In the genomic region with DNA sequence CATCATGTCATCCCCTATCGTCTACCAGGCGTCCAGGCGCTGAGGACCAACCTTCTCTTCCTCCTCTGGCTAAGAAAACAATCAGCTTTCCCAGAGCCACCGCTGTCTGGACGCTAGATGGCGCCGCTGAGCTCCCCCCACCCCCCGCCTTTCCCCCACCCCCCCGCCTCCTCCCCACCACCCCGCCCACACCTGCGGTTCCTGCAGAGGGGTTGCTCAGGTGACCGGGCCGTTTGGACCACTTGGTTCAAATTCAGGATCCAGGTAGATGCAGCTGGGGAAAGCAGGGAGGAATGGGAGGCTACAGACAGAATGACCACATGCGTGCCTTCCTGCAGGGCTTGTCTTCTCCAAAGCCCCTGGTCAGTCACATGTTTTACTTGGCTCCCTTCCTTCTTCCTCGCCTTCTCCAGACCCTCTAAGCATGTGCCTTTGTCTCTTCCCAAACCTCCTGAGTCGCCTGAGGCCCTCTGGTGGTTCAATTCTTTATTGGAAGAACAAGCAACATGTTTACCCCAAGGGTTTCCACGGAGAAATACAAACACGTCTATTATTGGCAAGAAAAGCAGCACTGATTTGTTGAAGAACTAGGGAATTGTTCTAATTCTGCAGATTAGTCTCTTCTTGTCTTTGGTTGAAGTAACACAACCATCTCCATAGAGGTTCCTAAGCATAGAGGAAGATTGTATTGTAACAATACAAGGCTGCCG, we compare ENCODE assay signal across 8 cellular contexts. TPM values are rescaled to one million over a fixed set of nuclear protein-coding genes. Genes with fewer than 3 reads are reported as not detected.
DNase-seq lines count a peak whose midpoint lies in the region; ATAC-seq and TF ChIP-seq lines count a peak whose summit lies in the region.

No MANE protein-coding gene starts in this region.

- H3K9me3 ChIP-seq in neural cell (ENCODE audit: low read length) = no peaks in the 10 kb centered on the region
- H3K9me3 ChIP-seq in uterus = peaks cover 0 to 5% of the 10 kb centered on the region in 2 donors

- no peak overlapping the region for H3K9ac ChIP-seq in neural cell (ENCODE audit: low read length)

- no peak for TF ChIP-seq EP300 in neural cell (conservative IDR thresholded peaks at IDR 0.05; ENCODE audit: poor library complexity, severe bottlenecking)

- no peak overlapping the region for H3K4me2 ChIP-seq in neural cell (ENCODE audit: low read length)

- peak; percentile 26 for TF ChIP-seq RAD21 in neural cell (conservative IDR thresholded peaks at IDR 0.05)

- intact Hi-C loops in uterus (cut with DNase I; ENCODE audit: low total_unique reads) = no loop called here

- H3K4me3 ChIP-seq in fibroblast of mammary gland (ENCODE audit: control insufficient read depth, low read depth, low read length) (no peak overlapping the region), neural cell (ENCODE audit: low read length) (no peak overlapping the region), uterus (no peak overlapping the region)

- TF ChIP-seq CTCF in fibroblast of mammary gland (conservative IDR thresholded peaks at IDR 0.05; ENCODE audit: control insufficient read depth, insufficient read depth, low read depth, low read length) (peak; percentile 71), neural cell (IDR thresholded peaks at IDR 0.05; ENCODE audit: poor library complexity, severe bottlenecking) (peak; percentile 51), uterus (IDR thresholded peaks at IDR 0.05) (peak; percentile 17 to 62 (median 36))

- no peaks in the 10 kb centered on the region for H3K9me2 ChIP-seq in neural cell (ENCODE audit: insufficient read depth, low read length)

- H3K36me3 ChIP-seq in neural cell (ENCODE audit: insufficient read depth, low read length) = no peaks in the 10 kb centered on the region
- no peaks in the 10 kb centered on the region for H3K36me3 ChIP-seq in uterus

- H3K27ac ChIP-seq in neural cell (ENCODE audit: low read length) (no peak overlapping the region), uterus (peak overlapping the region in 1 of 2 donors; percentile 17)

- H3K27me3 ChIP-seq in neural cell (ENCODE audit: insufficient read depth, low read depth, low read length) = no peaks in the 10 kb centered on the region
- no peaks in the 10 kb centered on the region for H3K27me3 ChIP-seq in uterus

- DNase-seq in COLO668 (lab: John Stamatoyannopoulos, UW; ENCODE audit: unreplicated experiment) (peak; percentile 72), HT1080 (ENCODE audit: low read depth) (peak; percentile 65), NCI-H774 (lab: John Stamatoyannopoulos, UW) (peak; percentile 71), activated T-cell treated with anti-CD3 and anti-CD28 coated beads for 24 hours (ENCODE audit: low read depth) (peak; percentile 6), fibroblast of mammary gland (ENCODE audit: low read depth) (peak; percentile 95), uterus (peak; percentile 52 to 58)

- H4K20me1 ChIP-seq in neural cell (ENCODE audit: insufficient read depth) = no peaks in the 10 kb centered on the region

- H3K4me1 ChIP-seq in uterus = no peaks in the 10 kb centered on the region

- no peak for TF ChIP-seq POLR2A in uterus (IDR thresholded peaks at IDR 0.05)

- no peak for ATAC-seq in GM19455 (IDR thresholded peaks at IDR 0.05; ENCODE audit: unreplicated experiment)

- no peak overlapping the region for H2AFZ ChIP-seq in neural cell (ENCODE audit: low read depth, low read length)

- no peaks in the 10 kb centered on the region for H3F3A ChIP-seq in neural cell (ENCODE audit: insufficient read depth, low read length, poor library complexity, severe bottlenecking)

- H3K79me2 ChIP-seq in neural cell (replicated peaks; ENCODE audit: insufficient read depth, low read length) = no peaks in the 10 kb centered on the region

TF ChIP-seq in neural cell, 6 proteins besides CTCF, POLR2A, EP300 and RAD21:
- TF ChIP-seq SMC3 (conservative IDR thresholded peaks at IDR 0.05; ENCODE audit: poor library complexity) (peak; percentile 58), TAF1 (IDR thresholded peaks at IDR 0.05; ENCODE audit: low read depth) (no peak)

RNA-seq across cellular contexts. Expression of a gene that starts 24.7 kb away (rescaled TPM):
- not detected in 2 replicates for total RNA-seq in HT1080 (2014; rRNA removed; shearing (Covaris generic))
- not detected in 2 replicates for polyA plus RNA-seq in HT1080 (2015; cell fraction: cytosol; rRNA removed)
- polyA plus RNA-seq in HT1080 (2015; cell fraction: nucleus; rRNA removed) = not detected in 2 replicates
- not detected in 2 replicates for polyA plus RNA-seq in neural cell
- not detected in 2 replicates for polyA minus RNA-seq in neural cell
- under 1 TPM in 3 of 4 donors, not detected in 1; 0.26 to 0.55 (median 0.29) TPM for total RNA-seq in uterus

Comparison
In these comparisons a context has a peak if more than half of its experiments do, and no peak if none do; other contexts are left out.
1. DNase-seq: peak in every context shown above with its lines; median percentile 95 in fibroblast of mammary gland; 72 in COLO668; 71 in NCI-H774; 65 in HT1080; 55 in uterus; 6 in activated T-cell treated with anti-CD3 and anti-CD28 coated beads for 24 hours.